ENCODE assay signal across 21 cellular contexts in the genomic region with DNA sequence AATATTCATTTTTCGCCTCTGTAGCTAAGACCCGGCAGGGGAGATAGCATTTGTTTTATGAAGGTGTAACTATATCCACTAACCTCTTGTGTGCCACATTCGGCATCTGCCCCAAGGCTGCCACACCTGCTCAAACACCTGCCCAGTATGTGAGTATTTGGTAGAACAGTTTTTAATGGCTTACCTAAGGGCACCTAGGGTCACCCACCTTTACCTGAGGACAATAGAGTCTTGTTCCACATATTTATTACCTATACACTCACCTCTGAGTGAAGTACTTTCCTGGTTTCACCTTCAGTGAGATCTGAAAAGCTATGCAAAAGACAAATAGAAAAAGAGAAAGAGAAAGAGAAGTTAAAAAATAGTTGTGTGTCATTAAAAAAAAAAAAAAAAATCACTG.
DNase-seq lines count a peak whose midpoint lies in the region; ATAC-seq and TF ChIP-seq lines count a peak whose summit lies in the region.
"Had no signal": no experiment of that assay in that cellular context is flagged by ENCODE, and none has a peak within 500 bp of the region (broad histone marks: within the 10 kb centered on the region; RNA-seq: fewer than 3 reads in every experiment).

No MANE protein-coding gene starts in this region.

- no peaks in the 10 kb centered on the region for H3K36me3 ChIP-seq in body of pancreas (replicated peaks in 1 of 2; ENCODE audit: insufficient read depth in 1 of 2, low read depth in 2 of 2)
- H3K36me3 ChIP-seq: BE2C had no signal

- no peak overlapping the region for H3K27ac Mint-ChIP-seq in CD14-positive monocyte
- H3K27ac Mint-ChIP-seq: brain had no signal

- H3K4me3 Mint-ChIP-seq in CD14-positive monocyte: no peak overlapping the region
- H3K4me3 Mint-ChIP-seq: brain had no signal

- H3K36me3 Mint-ChIP-seq in CD14-positive monocyte: no peaks in the 10 kb centered on the region
- H3K36me3 Mint-ChIP-seq: activated naive CD4-positive, alpha-beta T cell treated with anti-CD3 and anti-CD28 coated beads, Interleukin-2, amount 50 U/mL, for 72 hours; brain had no signal

- intact Hi-C loops in body of pancreas (cut with DNase I): no loop called here
- intact Hi-C loops in CD14-positive monocyte (cut with micrococcal nuclease): no loop called here

- no peaks in the 10 kb centered on the region for H3K4me1 ChIP-seq in body of pancreas
- H3K4me1 ChIP-seq: BE2C had no signal

- ATAC-seq in body of pancreas: peak; percentile 64
- ATAC-seq in GM19463 (IDR thresholded peaks at IDR 0.05; ENCODE audit: unreplicated experiment): no peak
- ATAC-seq: activated naive CD4-positive, alpha-beta T cell treated with anti-CD3 and anti-CD28 coated beads, Interleukin-2, amount 50 U/mL, for 72 hours had no signal

- peaks cover 19% of the 10 kb centered on the region for H3K4me1 Mint-ChIP-seq in CD14-positive monocyte
- H3K4me1 Mint-ChIP-seq: brain had no signal

- H3K4me3 ChIP-seq in body of pancreas: no peak overlapping the region
- H3K4me3 ChIP-seq: GM23248, testis had no signal

- 55 to 71% methylated on average over 3 of the region's 3 CpGs for WGBS in body of pancreas, 2 donors

- H3K27me3 ChIP-seq in body of pancreas: no peaks in the 10 kb centered on the region
- H3K27me3 ChIP-seq: testis had no signal

- no peaks in the 10 kb centered on the region for H3K9me3 ChIP-seq in body of pancreas
- H3K9me3 ChIP-seq: BE2C, testis had no signal

- H3K27me3 Mint-ChIP-seq in CD14-positive monocyte (ENCODE audit: low read depth in 3 of 3): no peaks in the 10 kb centered on the region

- H3K9me3 Mint-ChIP-seq in CD14-positive monocyte: no peaks in the 10 kb centered on the region
- H3K9me3 Mint-ChIP-seq: activated naive CD4-positive, alpha-beta T cell treated with anti-CD3 and anti-CD28 coated beads, Interleukin-2, amount 50 U/mL, for 72 hours; brain had no signal

- DNase-seq in NCI-H187 treated with DMSO at 0.1 percent for 48 hours (lab: John Stamatoyannopoulos, UW) (peak; percentile 20), NCI-H187 (lab: John Stamatoyannopoulos, UW) (no peak), NCI-H2196 (lab: John Stamatoyannopoulos, UW; ENCODE audit: unreplicated experiment) (peak; percentile 72), body of pancreas (peak in 1 of 4 donors; percentile 2), occipital lobe (lab: John Stamatoyannopoulos, UW) (no peak), NCI-H446 treated with DMSO at 0.1 percent for 48 hours (lab: John Stamatoyannopoulos, UW) (no peak), CD14-positive monocyte (ENCODE audit: low spot score) (no peak)
- DNase-seq: activated CD4-positive, alpha-beta T cell treated with anti-CD3 and anti-CD28 coated beads, Interleukin-2, amount 50 U/mL, for 4 hours; activated T-cell treated with anti-CD3 and anti-CD28 coated beads, Interleukin-2, amount 50 U/mL, for 48 hours; BE2C; cortex of kidney; foreskin fibroblast; GM23248; IMR-90; NCI-H510A treated with DMSO at 0.1 percent for 48 hours; SW 1271; testis had no signal

- no peak for TF ChIP-seq CTCF in body of pancreas (IDR thresholded peaks at IDR 0.05)
- no peak for TF ChIP-seq CTCF in CD14-positive monocyte (IDR thresholded peaks at IDR 0.05)

- TF ChIP-seq POLR2A in body of pancreas (IDR thresholded peaks at IDR 0.05): no peak

- no peak overlapping the region for H3K27ac ChIP-seq in body of pancreas
- H3K27ac ChIP-seq: 22Rv1, GM23248 had no signal

Comparison
In these comparisons a context has a peak if more than half of its experiments do, and no peak if none do; other contexts are left out.
1. DNase-seq: peak in NCI-H187 treated with DMSO at 0.1 percent for 48 hours (single experiment) and NCI-H2196 (single experiment); none in NCI-H187 (0 of 2), occipital lobe (single experiment), NCI-H446 treated with DMSO at 0.1 percent for 48 hours (single experiment) and CD14-positive monocyte (single experiment).